In genomic region chr3:172514678-172515077, GRCh38 we compare ENCODE assay signal across 15 cellular contexts. TPM values are rescaled to one million over a fixed set of nuclear protein-coding genes. Genes with fewer than 3 reads are reported as not detected.
DNase-seq lines count a peak whose midpoint lies in the region; ATAC-seq and TF ChIP-seq lines count a peak whose summit lies in the region.
"Had no signal": no experiment of that assay in that cellular context is flagged by ENCODE, and none has a peak within 500 bp of the region (broad histone marks: within the 10 kb centered on the region; RNA-seq: fewer than 3 reads in every experiment).

No MANE protein-coding gene starts in this region.

- no peak for TF ChIP-seq POLR2A in esophagus muscularis mucosa (IDR thresholded peaks at IDR 0.05; ENCODE audit: low read depth)

- H3K27ac ChIP-seq in GM23338 (ENCODE audit: low read depth): no peak overlapping the region
- peak overlapping the region in 3 of 4 donors; percentile 49 to 73 (median 64) for H3K27ac ChIP-seq in esophagus muscularis mucosa (replicated peaks in 1 of 4)
- peak overlapping the region; percentile 77 for H3K27ac ChIP-seq in smooth muscle cell (ENCODE audit: low read depth)

- H3K79me2 ChIP-seq in GM23338 (replicated peaks; ENCODE audit: insufficient read depth) (no peaks in the 10 kb centered on the region), smooth muscle cell (ENCODE audit: low read depth) (no peaks in the 10 kb centered on the region)

- 83% methylated on average over 4 of the region's 4 CpGs for WGBS in esophagus muscularis mucosa
- 87% methylated on average over 4 of the region's 4 CpGs for WGBS in smooth muscle cell (ENCODE audit: low lambda C conversion rate)

- no peak for TF ChIP-seq CTCF in GM23338 (conservative IDR thresholded peaks at IDR 0.05; ENCODE audit: low read depth in 2 of 2)
- TF ChIP-seq CTCF in esophagus muscularis mucosa (IDR thresholded peaks at IDR 0.05): no peak
- TF ChIP-seq CTCF in smooth muscle cell (IDR thresholded peaks at IDR 0.05; ENCODE audit: borderline replicate concordance, insufficient read depth, poor library complexity, severe bottlenecking): no peak

- H4K20me1 ChIP-seq in GM23338 (replicated peaks; ENCODE audit: insufficient read depth) (no peaks in the 10 kb centered on the region), smooth muscle cell (ENCODE audit: low read depth) (no peaks in the 10 kb centered on the region)

- no peaks in the 10 kb centered on the region for H3K36me3 ChIP-seq in GM23338 (ENCODE audit: insufficient read depth)
- H3K36me3 ChIP-seq in esophagus muscularis mucosa: peaks cover 0 to 25% (median 8%) of the 10 kb centered on the region in 4 donors
- no peaks in the 10 kb centered on the region for H3K36me3 ChIP-seq in smooth muscle cell (ENCODE audit: low read depth)

- DNase-seq in activated T-cell treated with anti-CD3 and anti-CD28 coated beads, Interleukin-2, amount 50 U/mL, for 24 hours: no peak
- no peak for DNase-seq in activated T-cell treated with anti-CD3 and anti-CD28 coated beads, Interleukin-2, amount 50 U/mL, for 48 hours
- DNase-seq in GM23338 (ENCODE audit: low spot score) (peak; percentile 21), esophagus muscularis mucosa (ENCODE audit: extremely low spot score) (no peak), smooth muscle cell (lab: John Stamatoyannopoulos, UW; ENCODE audit: unreplicated experiment) (no peak), NCI-H2081 treated with DMSO at 0.1 percent for 48 hours (lab: John Stamatoyannopoulos, UW) (no peak), LoVo (ENCODE audit: low spot score) (no peak), medulla oblongata (ENCODE audit: extremely low spot score) (no peak)
- DNase-seq: activated gamma-delta T cell; KBM-7; left cardiac atrium; NCI-H524; stimulated activated naive B cell treated with anti-CD40 and anti-IgM and Interleukin-4, amounts not matched to agents 10 μg/mL and 1 μg/mL and 100 μg/mL, for 72 hours; SW 1271 had no signal

- ATAC-seq in GM23338: no peak
- ATAC-seq: left cardiac atrium; stimulated activated naive B cell treated with anti-CD40 and anti-IgM and Interleukin-4, amounts not matched to agents 10 μg/mL and 1 μg/mL and 100 μg/mL, for 72 hours had no signal

- no peak overlapping the region for H3K9ac ChIP-seq in smooth muscle cell (ENCODE audit: low read depth)

- intact Hi-C loops in esophagus muscularis mucosa (cut with DNase I): no loop called here

- H3F3A ChIP-seq in GM23338 (replicated peaks; ENCODE audit: low read depth) (no peaks in the 10 kb centered on the region), smooth muscle cell (ENCODE audit: low read depth) (peaks cover 15% of the 10 kb centered on the region)

- H2AFZ ChIP-seq in GM23338 (no peak overlapping the region), smooth muscle cell (ENCODE audit: low read depth) (no peak overlapping the region)

- H3K4me2 ChIP-seq in GM23338 (no peak overlapping the region), smooth muscle cell (no peak overlapping the region)

- H3K27me3 Mint-ChIP-seq in activated T-cell treated with anti-CD3 and anti-CD28 coated beads, Interleukin-2, amount 50 U/mL, for 24 hours: no peaks in the 10 kb centered on the region
- H3K27me3 Mint-ChIP-seq in GM23338 (ENCODE audit: insufficient read depth, low read depth, poor library complexity): peaks cover 8% of the 10 kb centered on the region
- H3K27me3 Mint-ChIP-seq: stimulated activated naive B cell treated with anti-CD40 and anti-IgM and Interleukin-4, amounts not matched to agents 10 μg/mL and 1 μg/mL and 100 μg/mL, for 72 hours had no signal

- peaks cover 91% of the 10 kb centered on the region for H3K4me1 Mint-ChIP-seq in activated T-cell treated with anti-CD3 and anti-CD28 coated beads, Interleukin-2, amount 50 U/mL, for 24 hours (ENCODE audit: low read depth)
- H3K4me1 Mint-ChIP-seq in GM23338: peaks cover 5% of the 10 kb centered on the region

- peak overlapping the region; percentile 30 for H3K4me3 Mint-ChIP-seq in activated T-cell treated with anti-CD3 and anti-CD28 coated beads, Interleukin-2, amount 50 U/mL, for 24 hours
- no peak overlapping the region for H3K4me3 Mint-ChIP-seq in GM23338
- H3K4me3 Mint-ChIP-seq: stimulated activated naive B cell treated with anti-CD40 and anti-IgM and Interleukin-4, amounts not matched to agents 10 μg/mL and 1 μg/mL and 100 μg/mL, for 72 hours had no signal

- H3K9me3 ChIP-seq in esophagus muscularis mucosa: no peaks in the 10 kb centered on the region
- H3K9me3 ChIP-seq in smooth muscle cell (replicated peaks; ENCODE audit: low read depth): no peaks in the 10 kb centered on the region

- H3K4me1 ChIP-seq in GM23338 (ENCODE audit: insufficient read depth): no peaks in the 10 kb centered on the region
- peaks cover 44 to 62% (median 54%) of the 10 kb centered on the region in 4 donors for H3K4me1 ChIP-seq in esophagus muscularis mucosa
- peaks cover 4% of the 10 kb centered on the region for H3K4me1 ChIP-seq in smooth muscle cell (ENCODE audit: low read depth)

- peaks cover 71% of the 10 kb centered on the region for H3K36me3 Mint-ChIP-seq in activated T-cell treated with anti-CD3 and anti-CD28 coated beads, Interleukin-2, amount 50 U/mL, for 24 hours (ENCODE audit: low read depth)
- no peaks in the 10 kb centered on the region for H3K36me3 Mint-ChIP-seq in GM23338 (ENCODE audit: low read depth)

- no peaks in the 10 kb centered on the region for H3K9me3 Mint-ChIP-seq in activated T-cell treated with anti-CD3 and anti-CD28 coated beads, Interleukin-2, amount 50 U/mL, for 24 hours
- H3K9me3 Mint-ChIP-seq in GM23338: no peaks in the 10 kb centered on the region

- H3K27me3 ChIP-seq in GM23338 (ENCODE audit: insufficient read depth) (no peaks in the 10 kb centered on the region), esophagus muscularis mucosa (no peaks in the 10 kb centered on the region), smooth muscle cell (ENCODE audit: low read depth) (no peaks in the 10 kb centered on the region)

- peak overlapping the region; percentile 96 for H3K27ac Mint-ChIP-seq in activated T-cell treated with anti-CD3 and anti-CD28 coated beads, Interleukin-2, amount 50 U/mL, for 24 hours
- H3K27ac Mint-ChIP-seq in GM23338: no peak overlapping the region
- H3K27ac Mint-ChIP-seq: stimulated activated naive B cell treated with anti-CD40 and anti-IgM and Interleukin-4, amounts not matched to agents 10 μg/mL and 1 μg/mL and 100 μg/mL, for 72 hours had no signal

- no peaks in the 10 kb centered on the region for H3K9me2 ChIP-seq in GM23338 (ENCODE audit: insufficient read depth)

- no peak overlapping the region for H3K4me3 ChIP-seq in GM23338
- no peak overlapping the region for H3K4me3 ChIP-seq in esophagus muscularis mucosa
- no peak overlapping the region for H3K4me3 ChIP-seq in smooth muscle cell

- TF ChIP-seq EP300 in esophagus muscularis mucosa (IDR thresholded peaks at IDR 0.05): no peak

TF ChIP-seq in GM23338, 12 proteins besides CTCF, POLR2A, EP300 and RAD21 (continues in another document):
- TF ChIP-seq CREB1 (CRISPR knock-in tag; IDR thresholded peaks at IDR 0.05; ENCODE audit: low read depth): no peak
- TF ChIP-seq EZH2 (IDR thresholded peaks at IDR 0.05; ENCODE audit: low read depth, unreplicated experiment): no peak
- no peak for TF ChIP-seq STAT1 (IDR thresholded peaks at IDR 0.05; ENCODE audit: unreplicated experiment)
- no peak for TF ChIP-seq JUNB (IDR thresholded peaks at IDR 0.05; ENCODE audit: unreplicated experiment)
- no peak for TF ChIP-seq ZNF331 (CRISPR knock-in tag; IDR thresholded peaks at IDR 0.05; ENCODE audit: low read depth)
- TF ChIP-seq REST (IDR thresholded peaks at IDR 0.05; ENCODE audit: unreplicated experiment): no peak
- TF ChIP-seq ETS1 (IDR thresholded peaks at IDR 0.05): no peak
- no peak for TF ChIP-seq EZH2phosphoT487 (IDR thresholded peaks at IDR 0.05; ENCODE audit: unreplicated experiment)
- TF ChIP-seq NANOG (IDR thresholded peaks at IDR 0.05; ENCODE audit: borderline replicate concordance): no peak
- no peak for TF ChIP-seq POLR2AphosphoS5 (IDR thresholded peaks at IDR 0.05; ENCODE audit: low read depth)

RNA-seq across cellular contexts. Expression of gene TNFSF10, which starts 8.6 kb away (rescaled TPM):
- not detected in 2 replicates for total RNA-seq in GM23338 (2014; rRNA removed; shearing (Covaris generic))
- polyA plus RNA-seq in GM23338 (2016; fragmentation: Nextera tagmentation; extraction: Ambion mirVana) (0.21 and 0.27 TPM in 2 replicates), smooth muscle cell (16.4 and 22.4 TPM in 2 replicates)
- total RNA-seq in esophagus muscularis mucosa (10 to 100 TPM; 23.3 to 31.4 (median 27.7) TPM), smooth muscle cell (18.3 and 37.1 TPM in 2 replicates)
- polyA plus RNA-seq: neural cell had no signal

Comparison
In these comparisons a context has a peak if more than half of its experiments do, and no peak if none do; other contexts are left out.
1. RNA of gene TNFSF10, which starts 8.6 kb away (total RNA-seq): 18.3 to 37.1 TPM in smooth muscle cell and 23.3 to 31.4 TPM in esophagus muscularis mucosa; not detected in GM23338; every median in the first group is over 10 times any median in the second.